In genomic region chr5:116573279-116573616, GRCh38 we compare ENCODE assay signal across 8 cellular contexts. TPM values are rescaled to one million over a fixed set of nuclear protein-coding genes. Genes with fewer than 3 reads are reported as not detected.
A peak's percentile ranks its signal among the peaks of the same experiment; 100 is the strongest.
DNase-seq lines count a peak whose midpoint lies in the region; ATAC-seq and TF ChIP-seq lines count a peak whose summit lies in the region.

No MANE protein-coding gene starts in this region.

- POLR2A ChIA-PET in GM10248 (lab: Yijun Ruan, JAX), result no interaction called here

- no peak for TF ChIP-seq CTCF in GM10248 (IDR thresholded peaks at IDR 0.05; ENCODE audit: control extremely low read depth, extremely low read depth, low read depth, missing control alignments)
- no peak for TF ChIP-seq CTCF in epithelial cell of proximal tubule (conservative IDR thresholded peaks at IDR 0.05; ENCODE audit: low read depth, low read length)
- TF ChIP-seq CTCF in nephron progenitor cell (IDR thresholded peaks at IDR 0.05), result no peak

- peak overlapping the region; percentile 97 for H3K4me3 ChIP-seq in NT2/D1 (ENCODE audit: insufficient read length, low read depth)
- peak overlapping the region; percentile 90 for H3K4me3 ChIP-seq in epithelial cell of proximal tubule (ENCODE audit: low read depth, low read length)

- ATAC-seq in GM18870 (IDR thresholded peaks at IDR 0.05; ENCODE audit: unreplicated experiment), result no peak

- H3K4me1 Mint-ChIP-seq in nephron progenitor cell, result peaks cover 54% of the 10 kb centered on the region

- no peaks in the 10 kb centered on the region for H3K27me3 ChIP-seq in NT2/D1 (ENCODE audit: insufficient read depth, insufficient read length)

- peak overlapping the region; percentile 99 for H3K9ac ChIP-seq in NT2/D1 (ENCODE audit: insufficient read length, low read depth)

- H3K9me3 ChIP-seq in NT2/D1 (ENCODE audit: insufficient read depth, low read length), result no peaks in the 10 kb centered on the region

- peak overlapping the region; percentile 98 for H3K4me3 Mint-ChIP-seq in nephron progenitor cell

- DNase-seq in GM10248 (ENCODE audit: extremely low spot score) (peak; percentile 33), NT2/D1 (ENCODE audit: low read depth, low spot score) (no peak), epithelial cell of proximal tubule (ENCODE audit: low read depth) (no peak), nephron progenitor cell (peak; percentile 62), AML-193 (lab: John Stamatoyannopoulos, UW) (no peak), cerebellar nuclear complex (lab: John Stamatoyannopoulos, UW) (no peak), mucosa of gallbladder (ENCODE audit: low spot score) (no peak)

- peak overlapping the region; percentile 94 for H3K27ac Mint-ChIP-seq in nephron progenitor cell

- H3K9me3 Mint-ChIP-seq in nephron progenitor cell, result no peaks in the 10 kb centered on the region

- CTCF ChIA-PET in GM10248 (lab: Yijun Ruan, JAX), result interaction anchor here (1.5 to 4.0 kb wide), 2 partner anchors 9 to 436 kb away, joined by 5 to 19 read pairs; no protein-coding TSS in a partner anchor

- H3K36me3 Mint-ChIP-seq in nephron progenitor cell (ENCODE audit: low read depth), result no peaks in the 10 kb centered on the region

- peaks cover 29% of the 10 kb centered on the region for H3K36me3 ChIP-seq in NT2/D1 (ENCODE audit: insufficient read depth, insufficient read length, low read length)

- no peaks in the 10 kb centered on the region for H3K4me1 ChIP-seq in NT2/D1 (ENCODE audit: insufficient read depth, insufficient read length)

- peaks cover 18% of the 10 kb centered on the region for H3K27me3 Mint-ChIP-seq in nephron progenitor cell (ENCODE audit: low read depth, poor library complexity)

RNA-seq across cellular contexts. Expression of gene SEMA6A, which starts 1.4 kb away (rescaled TPM):
- total RNA-seq in epithelial cell of proximal tubule (8.3 and 11.6 TPM in 2 replicates), mucosa of gallbladder (98.1 TPM)

Comparison
In these comparisons a context has a peak if more than half of its experiments do, and no peak if none do; other contexts are left out.
1. DNase-seq: peak in GM10248 (single experiment) and nephron progenitor cell (single experiment); none in NT2/D1 (single experiment), epithelial cell of proximal tubule (single experiment), AML-193 (0 of 2), cerebellar nuclear complex (0 of 2) and mucosa of gallbladder (single experiment).